ENCODE assay signal across 15 cellular contexts in genomic region chr3:56680054-56680453, GRCh38. TPM values are rescaled to one million over a fixed set of nuclear protein-coding genes. Genes with fewer than 3 reads are reported as not detected.
A peak's percentile ranks its signal among the peaks of the same experiment; 100 is the strongest.
DNase-seq lines count a peak whose midpoint lies in the region; ATAC-seq and TF ChIP-seq lines count a peak whose summit lies in the region.
"Had no signal": no experiment of that assay in that cellular context is flagged by ENCODE, and none has a peak within 500 bp of the region (broad histone marks: within the 10 kb centered on the region; RNA-seq: fewer than 3 reads in every experiment).

No MANE protein-coding gene starts in this region.

- H3F3A ChIP-seq in SK-N-SH (replicated peaks; ENCODE audit: insufficient read depth): no peaks in the 10 kb centered on the region
- peaks cover 5% of the 10 kb centered on the region; the same call in 1 of the 2 replicates for H3F3A ChIP-seq in GM23248 (ENCODE audit: insufficient read depth)

- H3K27ac ChIP-seq in SK-N-SH (ENCODE audit: low read depth in 2 of 2, low read length in 1 of 2) (no peak overlapping the region), GM23248 (no peak overlapping the region), iPS-18a (ENCODE audit: low read length) (no peak overlapping the region)
- H3K27ac ChIP-seq: 22Rv1 had no signal

- H3K4me2 ChIP-seq in SK-N-SH (peak overlapping the region; percentile 26; the same call in 1 of the 2 replicates), GM23248 (ENCODE audit: unreplicated experiment) (peak overlapping the region; percentile 79)

- TF ChIP-seq CTCF in SK-N-SH (IDR thresholded peaks at IDR 0.05) (no peak), WTC11 (IDR thresholded peaks at IDR 0.05) (no peak)

- no peak overlapping the region for H2AFZ ChIP-seq in SK-N-SH (ENCODE audit: low read depth)
- no peak overlapping the region for H2AFZ ChIP-seq in GM23248

- no peak overlapping the region for H3K27ac Mint-ChIP-seq in WTC11
- no peak overlapping the region for H3K27ac Mint-ChIP-seq in activated CD4-positive, alpha-beta memory T cell treated with anti-CD3 and anti-CD28 coated beads, Interleukin-2, amount 10 ng/mL, durations not matched to agents 7 days and 5 days

- peaks cover 22 to 25% of the 10 kb centered on the region in 2 experiments for H3K36me3 ChIP-seq in SK-N-SH (replicated peaks in 1 of 2; ENCODE audit: control insufficient read depth in 1 of 2, insufficient read depth in 2 of 2, low read length in 1 of 2)
- no peaks in the 10 kb centered on the region for H3K36me3 ChIP-seq in GM23248 (ENCODE audit: low read depth)
- H3K36me3 ChIP-seq in iPS-18a (ENCODE audit: control insufficient read depth, low read depth, low read length): peaks cover 4% of the 10 kb centered on the region

- H3K27me3 ChIP-seq in SK-N-SH (ENCODE audit: insufficient read depth) (no peaks in the 10 kb centered on the region), GM23248 (replicated peaks; ENCODE audit: insufficient read depth) (no peaks in the 10 kb centered on the region), iPS-18a (ENCODE audit: control insufficient read depth, insufficient read depth, low read length) (peaks cover 18% of the 10 kb centered on the region)

- ATAC-seq in SK-N-SH treated with all-trans-retinoic acid at 6 μM for 48 hours (no peak), WTC11 (no peak)
- ATAC-seq: left lobe of liver had no signal

- in situ Hi-C loops in GM23248 (cut with MboI): no loop called here

- H3K79me2 ChIP-seq in SK-N-SH (ENCODE audit: insufficient read depth) (peaks cover 74% of the 10 kb centered on the region), GM23248 (ENCODE audit: insufficient read depth) (peaks cover 74% of the 10 kb centered on the region)

- TF ChIP-seq EP300 in SK-N-SH (IDR thresholded peaks at IDR 0.05; ENCODE audit: borderline replicate concordance in 1 of 2, low read depth in 1 of 2, low read length in 1 of 2): no peak

- no peak overlapping the region for H3K9ac ChIP-seq in SK-N-SH
- H3K9ac ChIP-seq in GM23248: no peak overlapping the region
- H3K9ac ChIP-seq in iPS-18a (ENCODE audit: low read length): no peak overlapping the region

- peaks cover 18% of the 10 kb centered on the region for H3K36me3 Mint-ChIP-seq in WTC11
- H3K36me3 Mint-ChIP-seq in activated CD4-positive, alpha-beta memory T cell treated with anti-CD3 and anti-CD28 coated beads, Interleukin-2, amount 10 ng/mL, durations not matched to agents 7 days and 5 days (ENCODE audit: low read depth): peaks cover 67% of the 10 kb centered on the region

- H3K27me3 Mint-ChIP-seq in WTC11 (ENCODE audit: low read depth): peaks cover 19% of the 10 kb centered on the region
- H3K27me3 Mint-ChIP-seq in activated CD4-positive, alpha-beta memory T cell treated with anti-CD3 and anti-CD28 coated beads, Interleukin-2, amount 10 ng/mL, durations not matched to agents 7 days and 5 days: no peaks in the 10 kb centered on the region

- POLR2A ChIA-PET in SK-N-SH (lab: Yijun Ruan, JAX) (no interaction called here), WTC11 (lab: Charles Lee) (no interaction called here)
- POLR2A ChIA-PET in activated CD4-positive, alpha-beta memory T cell treated with anti-CD3 and anti-CD28 coated beads, Interleukin-2, amount 10 ng/mL, durations not matched to agents 7 days and 5 days (lab: Charles Lee): interaction anchor here (2.0 kb wide), 1 partner anchor 123 kb away, joined by 6 read pairs; the partner anchor contains the start of gene CCDC66

- H4K20me1 ChIP-seq in SK-N-SH (ENCODE audit: insufficient read depth): peaks cover 35% of the 10 kb centered on the region; the same call in 1 of the 2 replicates
- H4K20me1 ChIP-seq in GM23248 (ENCODE audit: insufficient read depth): no peaks in the 10 kb centered on the region

- TF ChIP-seq RAD21 in SK-N-SH (IDR thresholded peaks at IDR 0.05; ENCODE audit: low read length): no peak

- peaks cover 0 to 15% of the 10 kb centered on the region in 2 experiments; a peak in 1 of 4 replicates for H3K4me1 ChIP-seq in SK-N-SH (ENCODE audit: control insufficient read depth in 1 of 2, insufficient read depth in 2 of 2, low read depth in 1 of 2, low read length in 1 of 2)
- H3K4me1 ChIP-seq in GM23248 (ENCODE audit: insufficient read depth): peaks cover 22% of the 10 kb centered on the region
- peaks cover 16% of the 10 kb centered on the region for H3K4me1 ChIP-seq in iPS-18a (ENCODE audit: control insufficient read depth, low read depth, low read length)

- H3K9me3 Mint-ChIP-seq in WTC11: peaks cover 12% of the 10 kb centered on the region
- peaks cover 7% of the 10 kb centered on the region for H3K9me3 Mint-ChIP-seq in activated CD4-positive, alpha-beta memory T cell treated with anti-CD3 and anti-CD28 coated beads, Interleukin-2, amount 10 ng/mL, durations not matched to agents 7 days and 5 days

- CTCF ChIA-PET in SK-N-SH (lab: Yijun Ruan, JAX): interaction anchor here (1.7 kb wide), 1 partner anchor 22 kb away, joined by 5 read pairs; no protein-coding TSS in a partner anchor
- CTCF ChIA-PET in WTC11 (lab: Charles Lee): interaction anchor here (1.2 kb wide), 1 partner anchor 309 kb away, joined by 3 read pairs; no protein-coding TSS in a partner anchor
- CTCF ChIA-PET in activated CD4-positive, alpha-beta memory T cell treated with anti-CD3 and anti-CD28 coated beads, Interleukin-2, amount 10 ng/mL, durations not matched to agents 7 days and 5 days (lab: Charles Lee): no interaction called here

- H3K4me3 Mint-ChIP-seq in WTC11: peak overlapping the region; percentile 29; the same call in 1 of the 2 replicates
- H3K4me3 Mint-ChIP-seq in activated CD4-positive, alpha-beta memory T cell treated with anti-CD3 and anti-CD28 coated beads, Interleukin-2, amount 10 ng/mL, durations not matched to agents 7 days and 5 days: no peak overlapping the region

- DNase-seq in SK-N-SH (no peak), GM23248 (no peak), WTC11 (ENCODE audit: low spot score) (no peak), HT-29 (ENCODE audit: low spot score) (no peak), kidney glomerular epithelial cell (lab: John Stamatoyannopoulos, UW) (no peak)
- DNase-seq in activated CD4-positive, alpha-beta memory T cell treated with anti-CD3 and anti-CD28 coated beads, Interleukin-2, amount 10 ng/mL, durations not matched to agents 7 days and 5 days: no peak
- DNase-seq: activated CD4-positive, alpha-beta T cell treated with anti-CD3 and anti-CD28 coated beads, Interleukin-2, amount 50 U/mL, for 1 hour; activated gamma-delta T cell; hippocampal formation; NCI-H82; T1000 had no signal

- H3K9me2 ChIP-seq in SK-N-SH (no peaks in the 10 kb centered on the region), GM23248 (ENCODE audit: insufficient read depth) (no peaks in the 10 kb centered on the region)

- peaks cover 38% of the 10 kb centered on the region for H3K4me1 Mint-ChIP-seq in WTC11
- peaks cover 58% of the 10 kb centered on the region for H3K4me1 Mint-ChIP-seq in activated CD4-positive, alpha-beta memory T cell treated with anti-CD3 and anti-CD28 coated beads, Interleukin-2, amount 10 ng/mL, durations not matched to agents 7 days and 5 days

- H3K4me3 ChIP-seq in SK-N-SH (ENCODE audit: low read depth in 2 of 2, low read length in 1 of 2) (no peak overlapping the region; a peak in 1 of 4 replicates), GM23248 (peak overlapping the region; percentile 80; the same call in 1 of the 2 replicates), iPS-18a (ENCODE audit: low read length) (peak overlapping the region; percentile 92)

- no peaks in the 10 kb centered on the region for H3K9me3 ChIP-seq in SK-N-SH
- no peaks in the 10 kb centered on the region for H3K9me3 ChIP-seq in GM23248 (ENCODE audit: low read depth)
- peaks cover 5% of the 10 kb centered on the region for H3K9me3 ChIP-seq in iPS-18a (ENCODE audit: control insufficient read depth, low read depth, low read length)

TF ChIP-seq in SK-N-SH treated with all-trans-retinoic acid at 6 μM for 48 hours, 23 proteins besides CTCF, POLR2A, EP300 and RAD21 (continues in another document):
- TF ChIP-seq CSRNP3 (CRISPR knock-in tag; IDR thresholded peaks at IDR 0.05): no peak
- TF ChIP-seq ZFP3 (CRISPR knock-in tag; IDR thresholded peaks at IDR 0.05): no peak
- TF ChIP-seq ZNF565 (CRISPR knock-in tag; conservative IDR thresholded peaks at IDR 0.05; ENCODE audit: low read depth): no peak

TF ChIP-seq in WTC11, 78 proteins besides CTCF, POLR2A, EP300 and RAD21 (continues in another document):
- no peak for TF ChIP-seq JAZF1 (CRISPR knock-in tag; IDR thresholded peaks at IDR 0.05)
- TF ChIP-seq OVOL2 (CRISPR knock-in tag; IDR thresholded peaks at IDR 0.05; ENCODE audit: borderline replicate concordance): no peak
- TF ChIP-seq ZNF425 (CRISPR knock-in tag; conservative IDR thresholded peaks at IDR 0.05): no peak
- no peak for TF ChIP-seq RORB (CRISPR knock-in tag; IDR thresholded peaks at IDR 0.05)
- no peak for TF ChIP-seq SP1 (CRISPR knock-in tag; conservative IDR thresholded peaks at IDR 0.05)
- TF ChIP-seq FOXK1 (CRISPR knock-in tag; IDR thresholded peaks at IDR 0.05): no peak
- TF ChIP-seq CREB1 (CRISPR knock-in tag; IDR thresholded peaks at IDR 0.05): no peak
- TF ChIP-seq GTF2I (CRISPR knock-in tag; conservative IDR thresholded peaks at IDR 0.05): no peak

RNA-seq across cellular contexts. Expression of gene TASOR, which starts 3.0 kb away (rescaled TPM):
- polyA plus RNA-seq in SK-N-SH (2012; rRNA removed) (15.3 and 20.3 TPM in 2 replicates), GM23248 (2016; fragmentation: Nextera tagmentation; extraction: Ambion mirVana) (15.7 and 17.6 TPM in 2 replicates)
- polyA plus RNA-seq in SK-N-SH (2012; cell fraction: cytosol; rRNA removed): 20.9 and 24.6 TPM in 2 replicates
- 14.9 and 33.7 TPM in 2 replicates for polyA plus RNA-seq in SK-N-SH (2012; cell fraction: nucleus; rRNA removed)
- 56.8 and 57.2 TPM in 2 replicates for total RNA-seq in GM23248 (2014; rRNA removed; shearing (Covaris generic))
- total RNA-seq in WTC11 (2021): 40.2 to 46.1 TPM (median 45.5 TPM) in 3 replicates
- 21.3 and 21.5 TPM in 2 replicates for total RNA-seq in HT-29 (2014; rRNA removed; shearing (Covaris generic))
- total RNA-seq in activated CD4-positive, alpha-beta memory T cell treated with anti-CD3 and anti-CD28 coated beads, Interleukin-2, amount 10 ng/mL, durations not matched to agents 7 days and 5 days: 10 to 100 TPM; 71.6 to 75.6 TPM

Comparison
In these comparisons a context has a peak if more than half of its experiments do, and no peak if none do; other contexts are left out.
1. H3K4me3 ChIP-seq: peak in GM23248 (single experiment) and iPS-18a (single experiment); none in SK-N-SH (0 of 2).